ENCODE assay signal across 27 cellular contexts in genomic region chr2:72010647-72011355, GRCh38.
DNase-seq lines count a peak whose midpoint lies in the region; ATAC-seq, FAIRE-seq and TF ChIP-seq lines count a peak whose summit lies in the region.
"Had no signal": no experiment of that assay in that cellular context is flagged by ENCODE, and none has a peak within 500 bp of the region (broad histone marks: within the 10 kb centered on the region; RNA-seq: fewer than 3 reads in every experiment).

No MANE protein-coding gene starts in this region.

- H2BK120ac ChIP-seq in trophoblast cell (ENCODE audit: insufficient read depth, low read length, poor library complexity): no peak overlapping the region

- H2BK5ac ChIP-seq in trophoblast cell (ENCODE audit: low read depth, low read length, poor library complexity): no peak overlapping the region

- H3K4me3 Mint-ChIP-seq in nephron progenitor cell: no peak overlapping the region
- H3K4me3 Mint-ChIP-seq: activated CD8-positive, alpha-beta T cell treated with anti-CD3 and anti-CD28 coated beads for 36 hours; activated naive CD8-positive, alpha-beta T cell treated with anti-CD3 and anti-CD28 coated beads for 36 hours; neural progenitor cell; stimulated activated naive CD8-positive, alpha-beta T cell treated with anti-CD3 and anti-CD28 coated beads, Interleukin-15, Interleukin-2, amounts not matched to agents 100 ng/mL and 50 ng/mL, for 24 hours; T-helper 17 cell had no signal

- H3K18ac ChIP-seq in trophoblast cell (ENCODE audit: low read length): no peak overlapping the region

- FAIRE-seq in HTR-8/SVneo (lab: Jason Lieb, UNC): peak; percentile 20
- FAIRE-seq: G401.6 had no signal

- H2BK12ac ChIP-seq in trophoblast cell (ENCODE audit: low read length): no peak overlapping the region

- H3K27me3 ChIP-seq in trophoblast cell (ENCODE audit: insufficient read depth, low read length): no peaks in the 10 kb centered on the region
- H3K27me3 ChIP-seq: cardiac muscle cell, neural progenitor cell had no signal

- H4K12ac ChIP-seq in trophoblast cell (ENCODE audit: low read depth, low read length): no peak overlapping the region

- no peak for TF ChIP-seq CTCF in nephron progenitor cell (IDR thresholded peaks at IDR 0.05)

- no peak overlapping the region for H3K4me3 ChIP-seq in trophoblast cell (ENCODE audit: low read depth, low read length)
- H3K4me3 ChIP-seq: cardiac muscle cell, neural progenitor cell, psoas muscle, SK-N-MC had no signal

- H3K9me3 ChIP-seq in trophoblast cell (ENCODE audit: insufficient read depth, low read depth, low read length): no peaks in the 10 kb centered on the region
- H3K9me3 ChIP-seq: psoas muscle had no signal

- H3K27me3 Mint-ChIP-seq in nephron progenitor cell (ENCODE audit: low read depth, poor library complexity): peaks cover 16% of the 10 kb centered on the region
- H3K27me3 Mint-ChIP-seq: activated CD8-positive, alpha-beta T cell treated with anti-CD3 and anti-CD28 coated beads for 36 hours; activated naive CD8-positive, alpha-beta T cell treated with anti-CD3 and anti-CD28 coated beads for 36 hours; stimulated activated naive CD8-positive, alpha-beta T cell treated with anti-CD3 and anti-CD28 coated beads, Interleukin-15, Interleukin-2, amounts not matched to agents 100 ng/mL and 50 ng/mL, for 24 hours had no signal

- H3K36me3 Mint-ChIP-seq in nephron progenitor cell (ENCODE audit: low read depth): no peaks in the 10 kb centered on the region
- H3K36me3 Mint-ChIP-seq: activated naive CD8-positive, alpha-beta T cell treated with anti-CD3 and anti-CD28 coated beads for 36 hours; neural progenitor cell had no signal

- H3K4me1 ChIP-seq in trophoblast cell (ENCODE audit: control insufficient read depth in 1 of 2, insufficient read depth in 2 of 2, low read length in 2 of 2): peaks cover 12 to 25% of the 10 kb centered on the region in 2 experiments
- H3K4me1 ChIP-seq: neural progenitor cell, psoas muscle had no signal

- H3K79me1 ChIP-seq in trophoblast cell (ENCODE audit: low read length): peaks cover 2% of the 10 kb centered on the region

- no peak overlapping the region for H4K8ac ChIP-seq in trophoblast cell (ENCODE audit: low read depth, low read length)

- no peak overlapping the region for H3K9ac ChIP-seq in trophoblast cell (ENCODE audit: low read length)
- H3K9ac ChIP-seq: neural progenitor cell had no signal

- peak; percentile 1 for DNase-seq in ELF-1 (ENCODE audit: low read depth, low spot score)
- DNase-seq in HTR-8/SVneo (ENCODE audit: insufficient read length, low spot score): no peak
- DNase-seq in islet precursor cell: peak; percentile 35
- no peak for DNase-seq in trophoblast cell
- no peak for DNase-seq in NCI-H1694 (lab: John Stamatoyannopoulos, UW)
- DNase-seq in nephron progenitor cell: no peak
- DNase-seq: ACHN; activated CD4-positive, CD25-positive, alpha-beta regulatory T cell treated with anti-CD3 and anti-CD28 coated beads, Interleukin-2, amount 50 U/mL, for 72 hours; activated CD8-positive, alpha-beta T cell treated with anti-CD3 and anti-CD28 coated beads for 36 hours; activated effector memory CD4-positive, alpha-beta T cell treated with anti-CD3 and anti-CD28 coated beads, Interleukin-2, amount 50 U/mL, for 16 hours; activated naive CD8-positive, alpha-beta T cell treated with anti-CD3 and anti-CD28 coated beads for 36 hours; activated T-cell treated with anti-CD3 and anti-CD28 coated beads, Interleukin-2, amount 50 U/mL, for 1 hour; aorta; DMS53; HCEC 1CT; NCI-H1436; NCI-H446; NCI-H82; psoas muscle; T-helper 17 cell had no signal

- no peaks in the 10 kb centered on the region for H3K79me2 ChIP-seq in trophoblast cell (ENCODE audit: control insufficient read depth, insufficient read depth, low read length, poor library complexity)

- H2AFZ ChIP-seq in trophoblast cell (ENCODE audit: insufficient read depth, low read length, poor library complexity): no peak overlapping the region
- H2AFZ ChIP-seq: neural progenitor cell had no signal

- H3K4me2 ChIP-seq in trophoblast cell (ENCODE audit: low read length): no peak overlapping the region
- H3K4me2 ChIP-seq: neural progenitor cell had no signal

- H3K14ac ChIP-seq in trophoblast cell (ENCODE audit: low read length): no peak overlapping the region

- no peaks in the 10 kb centered on the region for H3K36me3 ChIP-seq in trophoblast cell (ENCODE audit: control insufficient read depth in 1 of 2, insufficient read depth in 2 of 2, low read length in 2 of 2)
- H3K36me3 ChIP-seq: cardiac muscle cell, neural progenitor cell had no signal

- no peak overlapping the region for H2AK5ac ChIP-seq in trophoblast cell (ENCODE audit: low read length)

- H3K9me3 Mint-ChIP-seq in nephron progenitor cell: peaks cover 4% of the 10 kb centered on the region
- H3K9me3 Mint-ChIP-seq: activated CD8-positive, alpha-beta T cell treated with anti-CD3 and anti-CD28 coated beads for 36 hours; activated naive CD8-positive, alpha-beta T cell treated with anti-CD3 and anti-CD28 coated beads for 36 hours; stimulated activated naive CD8-positive, alpha-beta T cell treated with anti-CD3 and anti-CD28 coated beads, Interleukin-15, Interleukin-2, amounts not matched to agents 100 ng/mL and 50 ng/mL, for 24 hours had no signal

- H3K27ac ChIP-seq in trophoblast cell (ENCODE audit: low read depth, low read length): no peak overlapping the region
- H3K27ac ChIP-seq: cardiac muscle cell, neural progenitor cell, psoas muscle, RWPE1, SK-N-MC had no signal

- no CpG with 5 or more reads among the region's 13 CpGs for WGBS in trophoblast cell (ENCODE audit: extremely low coverage, insufficient coverage, insufficient read length)

- no peak for ATAC-seq in GM18870 (IDR thresholded peaks at IDR 0.05; ENCODE audit: unreplicated experiment)
- ATAC-seq: activated CD8-positive, alpha-beta T cell treated with anti-CD3 and anti-CD28 coated beads for 36 hours; psoas muscle; T-helper 17 cell had no signal

- H3K23ac ChIP-seq in trophoblast cell (ENCODE audit: low read length): no peak overlapping the region

- no peak overlapping the region for H3K27ac Mint-ChIP-seq in nephron progenitor cell
- H3K27ac Mint-ChIP-seq: activated CD8-positive, alpha-beta T cell treated with anti-CD3 and anti-CD28 coated beads for 36 hours; activated naive CD8-positive, alpha-beta T cell treated with anti-CD3 and anti-CD28 coated beads for 36 hours; neural progenitor cell; stimulated activated naive CD8-positive, alpha-beta T cell treated with anti-CD3 and anti-CD28 coated beads, Interleukin-15, Interleukin-2, amounts not matched to agents 100 ng/mL and 50 ng/mL, for 24 hours; T-helper 17 cell had no signal

- H3K4me1 Mint-ChIP-seq in nephron progenitor cell: peaks cover 15% of the 10 kb centered on the region
- H3K4me1 Mint-ChIP-seq: activated naive CD8-positive, alpha-beta T cell treated with anti-CD3 and anti-CD28 coated beads for 36 hours had no signal

- H4K91ac ChIP-seq in trophoblast cell (ENCODE audit: low read depth, low read length): peak overlapping the region; percentile 22

- no peak overlapping the region for H3K4ac ChIP-seq in trophoblast cell (ENCODE audit: low read depth, low read length)

Comparison
In these comparisons a context has a peak if more than half of its experiments do, and no peak if none do; other contexts are left out.
1. DNase-seq: peak in ELF-1 (single experiment) and islet precursor cell (single experiment); none in HTR-8/SVneo (single experiment), trophoblast cell (0 of 2), NCI-H1694 (single experiment) and nephron progenitor cell (single experiment).